Comparison of ENCODE assay signal across 17 cellular contexts in the genomic region with DNA sequence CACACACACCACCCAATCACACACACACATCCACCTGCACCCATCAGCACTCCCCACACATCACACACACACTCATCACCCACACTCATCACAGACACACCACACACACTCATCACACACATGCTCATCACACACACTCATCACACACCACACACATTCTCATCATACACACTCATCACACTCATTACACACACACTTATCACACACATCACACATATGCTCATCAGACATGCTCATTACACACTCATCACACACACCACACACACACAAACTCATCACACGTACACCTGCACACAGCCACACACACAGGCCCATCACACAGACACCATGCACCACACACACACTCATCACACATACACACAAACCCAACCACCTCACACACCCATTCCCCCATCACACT.
DNase-seq lines count a peak whose midpoint lies in the region; ATAC-seq, FAIRE-seq and TF ChIP-seq lines count a peak whose summit lies in the region.
"Had no signal": no experiment of that assay in that cellular context is flagged by ENCODE, and none has a peak within 500 bp of the region (broad histone marks: within the 10 kb centered on the region; RNA-seq: fewer than 3 reads in every experiment).

No MANE protein-coding gene starts in this region.

- H4K91ac ChIP-seq in H1 (replicated peaks; ENCODE audit: insufficient read length, low read length) (peak overlapping the region; percentile 93), mesenchymal stem cell (ENCODE audit: low read length) (peak overlapping the region; percentile 19)

- H3K56ac ChIP-seq in H1 (replicated peaks; ENCODE audit: insufficient read length, low read depth, low read length) = peak overlapping the region; percentile 98

- H2BK12ac ChIP-seq in H1 (ENCODE audit: low read depth, low read length) (peak overlapping the region; percentile 30; the same call in 1 of the 2 replicates), mesenchymal stem cell (ENCODE audit: low read length in 2 of 2) (no peak overlapping the region)

- no peak overlapping the region for H4K8ac ChIP-seq in H1 (ENCODE audit: extremely low read depth, insufficient read depth, low read length)
- no peak overlapping the region for H4K8ac ChIP-seq in mesenchymal stem cell (ENCODE audit: low read length)

- no peak for TF ChIP-seq CTCF in HepG2 (CRISPR knock-in tag; IDR thresholded peaks at IDR 0.05)
- no peak for TF ChIP-seq CTCF in right lobe of liver (IDR thresholded peaks at IDR 0.05)
- no peak for TF ChIP-seq CTCF in H1 (IDR thresholded peaks at IDR 0.05; ENCODE audit: control extremely low read depth in 1 of 3, insufficient read depth in 1 of 3, low read depth in 1 of 3, low read length in 3 of 3)

- H3K4me3 ChIP-seq in HepG2 (replicated peaks in 1 of 3; ENCODE audit: insufficient read depth in 1 of 3, low read depth in 2 of 3, low read length in 3 of 3) = no peak overlapping the region
- H3K4me3 ChIP-seq in right lobe of liver = no peak overlapping the region
- H3K4me3 ChIP-seq in H1 (ENCODE audit: extremely low read depth in 1 of 4, insufficient read depth in 2 of 4, low read depth in 3 of 4, low read length in 4 of 4) = no peak overlapping the region
- no peak overlapping the region for H3K4me3 ChIP-seq in mesenchymal stem cell (ENCODE audit: insufficient read depth in 1 of 2, low read depth in 1 of 2, low read length in 2 of 2)
- H3K4me3 ChIP-seq in small intestine (ENCODE audit: low read depth in 1 of 2, low read length in 2 of 2) = no peak overlapping the region
- H3K4me3 ChIP-seq: BLaER1 had no signal

- WGBS in HepG2 (ENCODE audit: low lambda C conversion rate) = 0% methylated on average over 1 of the region's 1 CpG
- WGBS in right lobe of liver (ENCODE audit: insufficient coverage, low coverage, low lambda C conversion rate, missing lambda C conversion rate) = 46% methylated on average over 1 of the region's 1 CpG
- 82 to 100% methylated on average over 1 of the region's 1 CpG for WGBS in H1 (ENCODE audit: extremely low coverage in 1 of 2, insufficient coverage in 1 of 2, insufficient read length in 1 of 2, insufficient replicate concordance in 2 of 2, low coverage in 1 of 2, low lambda C conversion rate in 2 of 2, missing lambda C conversion rate in 1 of 2), 2 experiments
- WGBS in mesenchymal stem cell = 59% methylated on average over 1 of the region's 1 CpG
- WGBS in small intestine, 3 donors = 74 to 88% (median 82%) methylated on average over 1 of the region's 1 CpG

- POLR2A ChIA-PET in HepG2 (lab: Yijun Ruan, JAX) (no interaction called here), H1 (lab: Charles Lee; ENCODE audit: partially characterized antibody) (no interaction called here)
- POLR2A ChIA-PET in activated CD4-positive, alpha-beta T cell treated with anti-CD3 and anti-CD28 coated beads, Interleukin-2, amount 10 ng/mL, durations not matched to agents 7 days and 5 days (lab: Charles Lee) = no interaction called here

- no peaks in the 10 kb centered on the region for H3K36me3 ChIP-seq in HepG2 (replicated peaks in 1 of 2; ENCODE audit: control insufficient read depth in 1 of 2, insufficient read depth in 2 of 2, low read length in 2 of 2)
- H3K36me3 ChIP-seq in right lobe of liver = no peaks in the 10 kb centered on the region
- H3K36me3 ChIP-seq in H1 (ENCODE audit: control insufficient read depth in 2 of 4, insufficient read depth in 4 of 4, low read length in 3 of 4) = no peaks in the 10 kb centered on the region
- no peaks in the 10 kb centered on the region for H3K36me3 ChIP-seq in mesenchymal stem cell (ENCODE audit: control insufficient read depth in 1 of 2, insufficient read depth in 2 of 2, low read depth in 1 of 2, low read length in 2 of 2)
- no peaks in the 10 kb centered on the region for H3K36me3 ChIP-seq in small intestine (ENCODE audit: control insufficient read depth in 2 of 2, insufficient read depth in 2 of 2, low read length in 2 of 2)
- H3K36me3 ChIP-seq: BLaER1 had no signal

- intact Hi-C loops in HepG2 (cut with micrococcal nuclease; ENCODE audit: unreplicated experiment) = no loop called here
- intact Hi-C loops in right lobe of liver (cut with DNase I) = no loop called here

- in situ Hi-C loops in HepG2 (cut with HindIII; ENCODE audit: extremely low pct_ligation_motif_present, low pct_unique_long_range_greater_than_20kb) = no loop called here

- H3K9me3 ChIP-seq in HepG2 (ENCODE audit: low read length) (no peaks in the 10 kb centered on the region), right lobe of liver (no peaks in the 10 kb centered on the region), H1 (ENCODE audit: insufficient read depth in 2 of 2, low read depth in 1 of 2, low read length in 1 of 2) (no peaks in the 10 kb centered on the region), mesenchymal stem cell (ENCODE audit: control insufficient read depth, low read length) (no peaks in the 10 kb centered on the region), small intestine (ENCODE audit: control insufficient read depth, low read depth) (no peaks in the 10 kb centered on the region)
- H3K9me3 ChIP-seq: BLaER1 had no signal

- H2BK5ac ChIP-seq in H1 (ENCODE audit: low read depth, low read length) (0 out of 2 replicates have a peak overlapping the region, but pooled peaks have one; percentile 47), mesenchymal stem cell (ENCODE audit: low read depth, low read length, poor library complexity, severe bottlenecking) (no peak overlapping the region)

- H3K4me1 Mint-ChIP-seq in activated CD4-positive, alpha-beta T cell treated with anti-CD3 and anti-CD28 coated beads, Interleukin-2, amount 10 ng/mL, durations not matched to agents 7 days and 5 days = no peaks in the 10 kb centered on the region
- H3K4me1 Mint-ChIP-seq: CD14-positive monocyte; CD4-positive, alpha-beta memory T cell had no signal

- H2AK5ac ChIP-seq in H1 (ENCODE audit: low read depth, low read length) (peak overlapping the region; percentile 99), mesenchymal stem cell (ENCODE audit: low read length, severe bottlenecking) (no peak overlapping the region)

- no peaks in the 10 kb centered on the region for H3K9me3 Mint-ChIP-seq in activated CD4-positive, alpha-beta T cell treated with anti-CD3 and anti-CD28 coated beads, Interleukin-2, amount 10 ng/mL, durations not matched to agents 7 days and 5 days
- H3K9me3 Mint-ChIP-seq: CD4-positive, alpha-beta memory T cell; H9 had no signal

- no peak overlapping the region for H3K14ac ChIP-seq in H1 (ENCODE audit: insufficient read length)
- no peak overlapping the region for H3K14ac ChIP-seq in mesenchymal stem cell (ENCODE audit: low read length in 2 of 2)

- peak overlapping the region; percentile 93; the same call in 1 of the 2 replicates for H2BK15ac ChIP-seq in H1 (ENCODE audit: low read length)
- no peak overlapping the region for H2BK15ac ChIP-seq in mesenchymal stem cell (ENCODE audit: low read depth, poor library complexity, severe bottlenecking)

- H2AFZ ChIP-seq in HepG2 (ENCODE audit: low read length) (no peak overlapping the region), H1 (ENCODE audit: low read length) (no peak overlapping the region), mesenchymal stem cell (ENCODE audit: low read depth, low read length) (no peak overlapping the region)

- DNase-seq in HepG2 (ENCODE audit: low spot score) = no peak
- no peak for DNase-seq in right lobe of liver
- no peak for DNase-seq in H1 (ENCODE audit: low read depth in 1 of 2, low spot score in 2 of 2)
- DNase-seq in mesenchymal stem cell = no peak
- no peak for DNase-seq in urothelium cell line (ENCODE audit: low spot score)
- no peak for DNase-seq in activated CD4-positive, alpha-beta T cell treated with anti-CD3 and anti-CD28 coated beads, Interleukin-2, amount 10 ng/mL, durations not matched to agents 7 days and 5 days
- no peak for DNase-seq in small intestine
- DNase-seq in HK-2 (ENCODE audit: unreplicated experiment) = no peak
- DNase-seq: 8988T; CD4-positive, alpha-beta memory T cell; DMS153; DMS79 treated with DMSO at 0.1 percent for 48 hours; GF-D8; GOT3; H9 had no signal

- H3K4me2 ChIP-seq in HepG2 (ENCODE audit: low read depth, low read length) = no peak overlapping the region
- H3K4me2 ChIP-seq in H1 (ENCODE audit: insufficient read depth in 1 of 2, low read depth in 2 of 2, low read length in 2 of 2) = no peak overlapping the region
- no peak overlapping the region for H3K4me2 ChIP-seq in mesenchymal stem cell (ENCODE audit: low read length, poor library complexity, severe bottlenecking)
- H3K4me2 ChIP-seq: BLaER1 had no signal

- H3K9ac ChIP-seq in HepG2 (ENCODE audit: insufficient read depth, low read depth, low read length) (no peak overlapping the region), H1 (replicated peaks in 1 of 4; ENCODE audit: extremely low read depth in 1 of 4, low read depth in 3 of 4, low read length in 3 of 4) (peak overlapping the region in 1 of 4 experiments; percentile 29; a peak in 1 of 7 replicates), mesenchymal stem cell (ENCODE audit: low read length) (no peak overlapping the region)
- H3K9ac ChIP-seq: BLaER1 had no signal

- no peak overlapping the region for H4K5ac ChIP-seq in H1 (ENCODE audit: insufficient read length, low read depth, low read length)

- CTCF ChIA-PET in HepG2 (lab: Yijun Ruan, JAX; ENCODE audit: low intra/inter-chr PET ratio, low total read pairs) = no interaction called here
- CTCF ChIA-PET in H1 (lab: Charles Lee; ENCODE audit: partially characterized antibody) = interaction anchor here (0.6 to 4.1 kb wide), 10 partner anchors 9 to 246 kb away, joined by 3 to 20 read pairs (median 5); no protein-coding TSS in a partner anchor
- CTCF ChIA-PET in activated CD4-positive, alpha-beta T cell treated with anti-CD3 and anti-CD28 coated beads, Interleukin-2, amount 10 ng/mL, durations not matched to agents 7 days and 5 days (lab: Charles Lee) = no interaction called here

- H3K36me3 Mint-ChIP-seq in activated CD4-positive, alpha-beta T cell treated with anti-CD3 and anti-CD28 coated beads, Interleukin-2, amount 10 ng/mL, durations not matched to agents 7 days and 5 days (ENCODE audit: low read depth) = no peaks in the 10 kb centered on the region
- H3K36me3 Mint-ChIP-seq: CD14-positive monocyte; CD4-positive, alpha-beta memory T cell had no signal

- TF ChIP-seq RAD21 in HepG2 (CRISPR knock-in tag; IDR thresholded peaks at IDR 0.05) (no peak), H1 (IDR thresholded peaks at IDR 0.05 in 1 of 2, conservative IDR thresholded peaks at IDR 0.05 in 1 of 2; ENCODE audit: low read depth in 2 of 2, low read length in 2 of 2) (no peak)

- no peaks in the 10 kb centered on the region for H3K79me2 ChIP-seq in HepG2 (ENCODE audit: insufficient read depth, low read length)
- no peaks in the 10 kb centered on the region for H3K79me2 ChIP-seq in H1 (ENCODE audit: control insufficient read depth in 1 of 2, insufficient read depth in 2 of 2, low read length in 2 of 2)

- no peaks in the 10 kb centered on the region for H3K27me3 Mint-ChIP-seq in activated CD4-positive, alpha-beta T cell treated with anti-CD3 and anti-CD28 coated beads, Interleukin-2, amount 10 ng/mL, durations not matched to agents 7 days and 5 days

- no peak overlapping the region for H3K27ac Mint-ChIP-seq in activated CD4-positive, alpha-beta T cell treated with anti-CD3 and anti-CD28 coated beads, Interleukin-2, amount 10 ng/mL, durations not matched to agents 7 days and 5 days
- H3K27ac Mint-ChIP-seq: CD14-positive monocyte had no signal

- no TSS peak for BruUV-seq in HepG2 (replicated peaks; lab: Mats Ljungman, UMichigan)

- H3K23me2 ChIP-seq in H1 (ENCODE audit: low read depth, low read length) = peaks cover 9% of the 10 kb centered on the region; the same call in 1 of the 2 replicates

- no peak for ATAC-seq in HepG2
- ATAC-seq in right lobe of liver = no peak

- no peak for TF ChIP-seq POLR2A in HepG2 (IDR thresholded peaks at IDR 0.05; ENCODE audit: insufficient read depth in 1 of 2, low read depth in 2 of 2, low read length in 2 of 2)
- no peak for TF ChIP-seq POLR2A in right lobe of liver (IDR thresholded peaks at IDR 0.05)
- TF ChIP-seq POLR2A in H1 (IDR thresholded peaks at IDR 0.05; ENCODE audit: control extremely low read depth in 1 of 2, low read depth in 2 of 2, low read length in 2 of 2) = no peak

- no peak overlapping the region for H3K4me3 Mint-ChIP-seq in activated CD4-positive, alpha-beta T cell treated with anti-CD3 and anti-CD28 coated beads, Interleukin-2, amount 10 ng/mL, durations not matched to agents 7 days and 5 days
- H3K4me3 Mint-ChIP-seq: CD14-positive monocyte; CD4-positive, alpha-beta memory T cell had no signal

- H3K4ac ChIP-seq in H1 (replicated peaks; ENCODE audit: insufficient read length, low read depth, low read length) (peak overlapping the region; percentile 78), mesenchymal stem cell (ENCODE audit: low read depth in 1 of 2, low read length in 2 of 2) (no peak overlapping the region)

- H3K18ac ChIP-seq in H1 (ENCODE audit: extremely low read depth, low read length) (no peak overlapping the region), mesenchymal stem cell (ENCODE audit: low read depth in 1 of 2, low read length in 2 of 2) (no peak overlapping the region)

- H3K4me1 ChIP-seq in HepG2 (ENCODE audit: insufficient read depth, low read length) (no peaks in the 10 kb centered on the region), right lobe of liver (no peaks in the 10 kb centered on the region), H1 (replicated peaks in 1 of 4; ENCODE audit: control insufficient read depth in 3 of 4, insufficient read depth in 4 of 4, low read length in 3 of 4) (no peaks in the 10 kb centered on the region; a peak in 2 of 7 replicates), mesenchymal stem cell (ENCODE audit: control insufficient read depth, insufficient read depth, low read depth, low read length) (no peaks in the 10 kb centered on the region), small intestine (ENCODE audit: control insufficient read depth in 2 of 2, insufficient read depth in 1 of 2, low read depth in 1 of 2, low read length in 1 of 2) (no peaks in the 10 kb centered on the region)

- H2BK120ac ChIP-seq in H1 (replicated peaks; ENCODE audit: low read depth, low read length) (no peak overlapping the region), mesenchymal stem cell (ENCODE audit: low read depth, low read length) (no peak overlapping the region)

- H2BK20ac ChIP-seq in H1 (ENCODE audit: low read length) = no peak overlapping the region

- H4K20me1 ChIP-seq in HepG2 (ENCODE audit: insufficient read depth, low read length) (no peaks in the 10 kb centered on the region), H1 (replicated peaks in 1 of 2; ENCODE audit: control insufficient read depth in 1 of 2, insufficient read depth in 2 of 2, low read length in 2 of 2) (peaks cover 0 to 8% of the 10 kb centered on the region in 2 experiments)
- H4K20me1 ChIP-seq: BLaER1 had no signal

- TF ChIP-seq EP300 in HepG2 (IDR thresholded peaks at IDR 0.05; ENCODE audit: low read depth in 2 of 2, low read length in 2 of 2) (no peak), HepG2 (CRISPR knock-in tag; IDR thresholded peaks at IDR 0.05; ENCODE audit: borderline replicate concordance) (no peak), H1 (IDR thresholded peaks at IDR 0.05; ENCODE audit: borderline replicate concordance in 1 of 2, low read depth in 2 of 2, low read length in 2 of 2) (no peak)

- H3K79me1 ChIP-seq in H1 (ENCODE audit: low read depth, low read length) (no peaks in the 10 kb centered on the region), mesenchymal stem cell (replicated peaks; ENCODE audit: low read length, poor library complexity, severe bottlenecking) (no peaks in the 10 kb centered on the region)

- H3K23ac ChIP-seq in H1 (ENCODE audit: insufficient read length) (no peak overlapping the region), mesenchymal stem cell (ENCODE audit: low read length in 2 of 2) (no peak overlapping the region)

- FAIRE-seq in HepG2 (lab: Jason Lieb, UNC) = no peak
- FAIRE-seq in H1 (lab: Jason Lieb, UNC) = no peak
- peak; percentile 84 for FAIRE-seq in urothelium cell line (lab: Jason Lieb, UNC)
- no peak for FAIRE-seq in small intestine (lab: Jason Lieb, UNC)

- H3K27ac ChIP-seq in HepG2 (ENCODE audit: extremely low read length, insufficient read depth, low read length) (no peak overlapping the region), right lobe of liver (no peak overlapping the region), H1 (ENCODE audit: low read depth, low read length) (no peak overlapping the region), mesenchymal stem cell (ENCODE audit: low read length, poor library complexity, severe bottlenecking) (no peak overlapping the region), small intestine (ENCODE audit: low read depth in 1 of 2, low read length in 1 of 2) (no peak overlapping the region)
- H3K27ac ChIP-seq: BLaER1 had no signal

- peaks cover 5 to 53% of the 10 kb centered on the region in 2 experiments; a peak in 4 of 5 replicates for H3K27me3 ChIP-seq in HepG2 (ENCODE audit: control insufficient read depth in 1 of 2, insufficient read depth in 2 of 2, low read length in 2 of 2)
- H3K27me3 ChIP-seq in right lobe of liver = no peaks in the 10 kb centered on the region
- H3K27me3 ChIP-seq in H1 (replicated peaks in 1 of 4; ENCODE audit: control insufficient read depth in 3 of 4, extremely low read depth in 1 of 4, insufficient read depth in 3 of 4, low read length in 3 of 4) = no peaks in the 10 kb centered on the region; a peak in 1 of 7 replicates
- peaks cover 0 to 5% of the 10 kb centered on the region in 2 experiments for H3K27me3 ChIP-seq in mesenchymal stem cell (ENCODE audit: control insufficient read depth in 1 of 2, insufficient read depth in 1 of 2, low read length in 2 of 2)
- no peaks in the 10 kb centered on the region for H3K27me3 ChIP-seq in small intestine (ENCODE audit: control insufficient read depth in 2 of 2, insufficient read depth in 2 of 2, low read length in 2 of 2)
- H3K27me3 ChIP-seq: BLaER1 had no signal
